In the genomic region with DNA sequence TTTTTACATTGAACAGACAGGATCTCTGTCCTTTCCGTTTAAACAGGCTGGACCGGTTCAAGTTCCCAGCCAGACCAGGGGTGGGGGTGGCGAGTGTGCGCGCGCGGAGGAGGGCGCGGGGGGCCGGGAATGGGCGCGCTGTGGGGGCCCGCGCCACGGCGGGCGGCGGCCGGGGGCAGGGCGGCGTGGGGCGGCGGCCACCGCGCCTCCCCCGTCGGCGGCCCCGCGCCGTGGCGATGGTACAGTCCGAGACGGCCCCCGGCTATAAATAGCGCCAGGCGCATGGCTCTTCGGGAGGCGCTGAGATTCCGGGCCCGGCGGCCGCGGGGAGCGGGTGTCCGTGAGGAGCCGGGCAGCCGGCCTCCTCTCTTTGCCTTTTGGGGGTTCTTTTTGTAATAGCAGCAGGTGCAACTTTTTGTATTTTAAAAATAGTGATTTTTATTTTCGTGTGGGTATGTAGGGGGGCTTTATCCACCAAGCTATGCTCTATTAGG, we compare ENCODE assay signal across 8 cellular contexts. TPM values are rescaled to one million over a fixed set of nuclear protein-coding genes. Genes with fewer than 3 reads are reported as not detected.
DNase-seq lines count a peak whose midpoint lies in the region; ATAC-seq and TF ChIP-seq lines count a peak whose summit lies in the region.

No MANE protein-coding gene starts in this region.

- no peak for TF ChIP-seq POLR2A in breast epithelium (IDR thresholded peaks at IDR 0.05)

- peak overlapping the region; percentile 55 for H3K4me3 Mint-ChIP-seq in CD8-positive, alpha-beta T cell

- DNase-seq in CD8-positive, alpha-beta T cell = no peak
- DNase-seq in NCI-H1105 (lab: John Stamatoyannopoulos, UW) (peak; percentile 85), breast epithelium (ENCODE audit: low spot score in 2 of 2) (no peak), iris pigment epithelial cell (ENCODE audit: low read depth) (peak; percentile 44), stromal cell of bone marrow (ENCODE audit: low read depth) (peak; percentile 6), T-helper 9 cell (no peak), NCI-H226 (no peak)

- H3K27me3 Mint-ChIP-seq in CD8-positive, alpha-beta T cell (ENCODE audit: low read depth) = peaks cover 65% of the 10 kb centered on the region

- intact Hi-C loops in CD8-positive, alpha-beta T cell (cut with DNase I, micrococcal nuclease) = no loop called here
- intact Hi-C loops in breast epithelium (cut with DNase I; ENCODE audit: low total_unique reads) = no loop called here

- H3K36me3 ChIP-seq in CD8-positive, alpha-beta T cell (ENCODE audit: insufficient read depth, low read length) = no peaks in the 10 kb centered on the region
- no peaks in the 10 kb centered on the region for H3K36me3 ChIP-seq in breast epithelium

- no peaks in the 10 kb centered on the region for H3K36me3 Mint-ChIP-seq in CD8-positive, alpha-beta T cell

- H3K4me3 ChIP-seq in CD8-positive, alpha-beta T cell (ENCODE audit: low read depth, low read length) = no peak overlapping the region
- H3K4me3 ChIP-seq in breast epithelium = peak overlapping the region; percentile 51 to 74 (median 54)

- CTCF ChIA-PET in CD8-positive, alpha-beta T cell (lab: Charles Lee) = no interaction called here

- H3K4me1 ChIP-seq in CD8-positive, alpha-beta T cell (ENCODE audit: insufficient read depth, low read length) = no peaks in the 10 kb centered on the region
- peaks cover 10 to 11% of the 10 kb centered on the region in 2 donors for H3K4me1 ChIP-seq in breast epithelium

- no peak for ATAC-seq in CD8-positive, alpha-beta T cell
- ATAC-seq in GM19395 (IDR thresholded peaks at IDR 0.05; ENCODE audit: unreplicated experiment) = no peak

- H3K4me1 Mint-ChIP-seq in CD8-positive, alpha-beta T cell (ENCODE audit: low read depth) = peaks cover 22% of the 10 kb centered on the region

- H3K9me3 ChIP-seq in CD8-positive, alpha-beta T cell (ENCODE audit: low read length) = no peaks in the 10 kb centered on the region
- no peaks in the 10 kb centered on the region for H3K9me3 ChIP-seq in breast epithelium

- no peak overlapping the region for H3K27ac Mint-ChIP-seq in CD8-positive, alpha-beta T cell

- TF ChIP-seq CTCF in CD8-positive, alpha-beta T cell (IDR thresholded peaks at IDR 0.05) = no peak
- TF ChIP-seq CTCF in breast epithelium (IDR thresholded peaks at IDR 0.05) = no peak

- H3K9me3 Mint-ChIP-seq in CD8-positive, alpha-beta T cell = no peaks in the 10 kb centered on the region

- peaks cover 20% of the 10 kb centered on the region for H3K27me3 ChIP-seq in CD8-positive, alpha-beta T cell (ENCODE audit: insufficient read depth, low read length)
- H3K27me3 ChIP-seq in breast epithelium = peaks cover 8 to 69% of the 10 kb centered on the region in 2 donors

- POLR2A ChIA-PET in CD8-positive, alpha-beta T cell (lab: Charles Lee) = no interaction called here

- no peak overlapping the region for H3K27ac ChIP-seq in CD8-positive, alpha-beta T cell (ENCODE audit: low read depth, low read length)
- no peak overlapping the region for H3K27ac ChIP-seq in breast epithelium

RNA-seq across cellular contexts. Expression of a gene that starts 0.4 kb away (rescaled TPM):
- total RNA-seq in CD8-positive, alpha-beta T cell = not detected
- 1 to 10 TPM in 1 of 3 donors, not detected in 2; 1.0 TPM for total RNA-seq in breast epithelium

Comparison
In these comparisons a context has a peak if more than half of its experiments do, and no peak if none do; other contexts are left out.
1. DNase-seq: peak in NCI-H1105 (single experiment), iris pigment epithelial cell (single experiment) and stromal cell of bone marrow (single experiment); none in CD8-positive, alpha-beta T cell (0 of 7), breast epithelium (0 of 2), T-helper 9 cell (single experiment) and NCI-H226 (single experiment).